ENCODE assay signal across 1 cellular context in genomic region chr9:128205296-128205944, GRCh38.
TF ChIP-seq lines count a peak whose summit lies in the region.

No MANE protein-coding gene starts in this region.

TF ChIP-seq in H1, 55 proteins besides CTCF, POLR2A, EP300 and RAD21:
- TF ChIP-seq ASH2L (IDR thresholded peaks at IDR 0.05; ENCODE audit: low read length) (no peak), EZH2 (IDR thresholded peaks at IDR 0.05; ENCODE audit: low read depth, low read length, severe bottlenecking) (no peak), CHD2 (IDR thresholded peaks at IDR 0.05; ENCODE audit: low read length) (no peak), HDAC6 (IDR thresholded peaks at IDR 0.05; ENCODE audit: low read depth, low read length) (no peak), KDM1A (IDR thresholded peaks at IDR 0.05; ENCODE audit: borderline replicate concordance, low read length) (peak; percentile 48; the same call in 1 of the 2 replicates), RFX5 (IDR thresholded peaks at IDR 0.05; ENCODE audit: borderline replicate concordance, low read depth, low read length) (no peak), SP1 (IDR thresholded peaks at IDR 0.05; ENCODE audit: low read depth, low read length) (no peak), FOSL1 (IDR thresholded peaks at IDR 0.05; ENCODE audit: insufficient read depth, low read depth, low read length) (no peak), JUN (IDR thresholded peaks at IDR 0.05; ENCODE audit: low read depth, low read length) (no peak)
